Comparison of ENCODE assay signal across 35 cellular contexts in the genomic region with DNA sequence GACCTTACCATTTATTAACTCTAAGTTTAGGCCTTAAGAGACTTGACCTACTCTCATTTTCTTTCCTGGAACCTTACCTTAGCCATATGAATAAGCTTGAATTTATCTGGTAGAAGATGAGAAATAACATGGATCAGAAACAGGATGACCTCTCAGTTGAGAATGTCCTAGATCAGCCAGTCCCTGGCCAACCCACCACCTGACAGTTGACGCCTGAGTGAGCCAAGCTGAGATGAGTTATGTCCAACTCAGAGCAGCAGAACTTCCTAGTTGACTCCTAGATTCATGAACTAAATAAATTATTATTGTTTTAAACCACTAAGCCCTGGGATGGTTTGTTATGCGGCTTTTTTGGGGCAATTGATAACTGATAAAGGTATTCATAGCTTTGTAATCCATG.
"Had no signal": no experiment of that assay in that cellular context is flagged by ENCODE, and none has a peak within 500 bp of the region (broad histone marks: within the 10 kb centered on the region; RNA-seq: fewer than 3 reads in every experiment).

No MANE protein-coding gene starts in this region.

- DNase-seq: Karpas-422, Kasumi-1, KBM-7, KG1, MG63, MM.1S, MV-4-11, NCI-H1048, NCI-H1092, NCI-H1092 treated with DMSO at 0.1 percent for 48 hours, NCI-H1105, NCI-H1105 treated with DMSO at 0.1 percent for 48 hours, NCI-H1417, NCI-H1417 treated with DMSO at 0.1 percent for 48 hours, NCI-H1436, NCI-H1436 treated with DMSO at 0.1 percent for 48 hours, NCI-H146, NCI-H1694, NCI-H1694 treated with DMSO at 0.1 percent for 48 hours, NCI-H187, NCI-H187 treated with DMSO at 0.1 percent for 48 hours, NCI-H1930, NCI-H2029, NCI-H2029 treated with DMSO at 0.1 percent for 48 hours, NCI-H2081, NCI-H2081 treated with DMSO at 0.1 percent for 48 hours, NCI-H2107, NCI-H2171, NCI-H2171 treated with DMSO at 0.1 percent for 48 hours, NCI-H2227 treated with DMSO at 0.1 percent for 48 hours, NCI-H226, NCI-H345, NCI-H446, NCI-H446 treated with DMSO at 0.1 percent for 48 hours had no signal

- H3K27ac ChIP-seq: KMS-11 had no signal

- H3K36me3 ChIP-seq: MG63 had no signal

- H3K4me3 ChIP-seq: MG63 had no signal

- H3K9ac ChIP-seq: KMS-11 had no signal

- H3K4me2 ChIP-seq: KMS-11 had no signal

- H3K9me3 ChIP-seq: MG63 had no signal

- H3K27me3 ChIP-seq: MG63 had no signal
